Comparison of ENCODE assay signal across 1 cellular context in genomic region chr7:87886875-87887274, GRCh38.
TF ChIP-seq lines count a peak whose summit lies in the region.

No MANE protein-coding gene starts in this region.

TF ChIP-seq in HCT116, 20 proteins besides CTCF, POLR2A, EP300 and RAD21:
- TF ChIP-seq ZBTB33 (IDR thresholded peaks at IDR 0.05; ENCODE audit: extremely low read depth, insufficient replicate concordance, low read length), result no peak
- no peak for TF ChIP-seq SP1 (IDR thresholded peaks at IDR 0.05; ENCODE audit: low read depth)
- TF ChIP-seq TCF7L2 (IDR thresholded peaks at IDR 0.05; ENCODE audit: borderline replicate concordance, extremely low read depth, insufficient read depth, insufficient read length), result no peak
- no peak for TF ChIP-seq ZFX (IDR thresholded peaks at IDR 0.05)
- TF ChIP-seq EGR1 (IDR thresholded peaks at IDR 0.05; ENCODE audit: low read depth), result no peak
- no peak for TF ChIP-seq ZNF274 (IDR thresholded peaks at IDR 0.05; ENCODE audit: low read depth, low read length)
- TF ChIP-seq JUND (IDR thresholded peaks at IDR 0.05), result no peak
TF ChIP-seq in HCT116: peak in this region for 0.
